In genomic region chr19:49071860-49072547, GRCh38 we compare ENCODE assay signal across 11 cellular contexts. TPM values are rescaled to one million over a fixed set of nuclear protein-coding genes. Genes with fewer than 3 reads are reported as not detected.
DNase-seq lines count a peak whose midpoint lies in the region; FAIRE-seq and TF ChIP-seq lines count a peak whose summit lies in the region.
"Had no signal": no experiment of that assay in that cellular context is flagged by ENCODE, and none has a peak within 500 bp of the region (broad histone marks: within the 10 kb centered on the region; RNA-seq: fewer than 3 reads in every experiment).

No MANE protein-coding gene starts in this region.

- FAIRE-seq in small intestine (lab: Jason Lieb, UNC), result no peak

- WGBS in neuronal stem cell (ENCODE audit: extremely low coverage in 2 of 2, insufficient read length in 2 of 2, insufficient replicate concordance in 1 of 2), 2 donors, result no CpG with 5 or more reads among the region's 93 CpGs
- 7 to 18% (median 8%) methylated on average over 62 to 93 of the region's 93 CpGs for WGBS in small intestine, 3 donors

- H4K91ac ChIP-seq in neuronal stem cell (ENCODE audit: low read depth, low read length, poor library complexity), result no peak overlapping the region

- no peaks in the 10 kb centered on the region for H3K9me3 ChIP-seq in MG63
- H3K9me3 ChIP-seq in neuronal stem cell (replicated peaks in 1 of 2; ENCODE audit: control insufficient read depth in 2 of 2, insufficient read depth in 1 of 2, low read depth in 1 of 2, low read length in 2 of 2), result peaks cover 12 to 17% of the 10 kb centered on the region in 2 donors
- no peaks in the 10 kb centered on the region for H3K9me3 ChIP-seq in small intestine (ENCODE audit: control insufficient read depth, low read depth)
- H3K9me3 ChIP-seq: heart right ventricle had no signal

- H2BK12ac ChIP-seq in neuronal stem cell (ENCODE audit: low read length), result no peak overlapping the region

- H4K8ac ChIP-seq in neuronal stem cell (ENCODE audit: low read depth, low read length), result no peak overlapping the region

- peak overlapping the region; percentile 8 for H3K14ac ChIP-seq in neuronal stem cell (ENCODE audit: low read length)

- TF ChIP-seq CTCF in coronary artery (IDR thresholded peaks at IDR 0.05), result no peak

- no peak overlapping the region for H3K4ac ChIP-seq in neuronal stem cell (ENCODE audit: low read length)

- H3K27me3 ChIP-seq in MG63 (peaks cover 33% of the 10 kb centered on the region), neuronal stem cell (ENCODE audit: control insufficient read depth in 3 of 3, insufficient read depth in 3 of 3, low read depth in 1 of 3, low read length in 3 of 3) (peaks cover 17 to 63% (median 54%) of the 10 kb centered on the region in 3 experiments), small intestine (ENCODE audit: control insufficient read depth in 2 of 2, insufficient read depth in 2 of 2, low read length in 2 of 2) (peaks cover 3 to 24% of the 10 kb centered on the region in 2 donors)

- H3K36me3 ChIP-seq in MG63 (no peaks in the 10 kb centered on the region), neuronal stem cell (replicated peaks in 1 of 2; ENCODE audit: control insufficient read depth in 2 of 2, insufficient read depth in 2 of 2, low read length in 2 of 2) (no peaks in the 10 kb centered on the region), small intestine (ENCODE audit: control insufficient read depth in 2 of 2, insufficient read depth in 2 of 2, low read length in 2 of 2) (no peaks in the 10 kb centered on the region)
- H3K36me3 ChIP-seq: heart right ventricle had no signal

- H3K4me1 ChIP-seq in neuronal stem cell (ENCODE audit: control insufficient read depth in 2 of 2, insufficient read depth in 1 of 2, low read depth in 1 of 2, low read length in 2 of 2), result no peaks in the 10 kb centered on the region
- H3K4me1 ChIP-seq in small intestine (ENCODE audit: control insufficient read depth in 2 of 2, insufficient read depth in 1 of 2, low read depth in 1 of 2, low read length in 1 of 2), result no peaks in the 10 kb centered on the region

- H3K4me3 ChIP-seq in MG63 (no peak overlapping the region), coronary artery (peak overlapping the region; percentile 17), neuronal stem cell (ENCODE audit: low read length in 2 of 2) (peak overlapping the region in 1 of 2 donors; percentile 0), small intestine (ENCODE audit: low read depth in 1 of 2, low read length in 2 of 2) (peak overlapping the region in 1 of 2 donors; percentile 20)

- H3K23ac ChIP-seq in neuronal stem cell (ENCODE audit: low read depth, low read length, poor library complexity), result peak overlapping the region; percentile 96

- H2AK5ac ChIP-seq in neuronal stem cell (ENCODE audit: low read depth, low read length), result peak overlapping the region; percentile 90

- peak overlapping the region; percentile 30 for H3K9ac ChIP-seq in neuronal stem cell (ENCODE audit: low read depth, low read length, poor library complexity)

- H3K27ac ChIP-seq in coronary artery (no peak overlapping the region), neuronal stem cell (replicated peaks; ENCODE audit: low read length) (no peak overlapping the region), small intestine (ENCODE audit: low read depth in 1 of 2, low read length in 1 of 2) (no peak overlapping the region)
- H3K27ac ChIP-seq: heart right ventricle had no signal

- in situ Hi-C loops in ACHN (cut with HindIII; ENCODE audit: low pct_ligation_motif_present, low pct_unique_long_range_greater_than_20kb, low sequenced_read_pairs), result no loop called here

- H2BK5ac ChIP-seq in neuronal stem cell (ENCODE audit: low read length), result no peak overlapping the region

- peak overlapping the region; percentile 79 for H2AFZ ChIP-seq in neuronal stem cell (ENCODE audit: low read length)

- peak overlapping the region; percentile 87 for H3K18ac ChIP-seq in neuronal stem cell (ENCODE audit: low read length)

- peak overlapping the region; percentile 11 for H3K4me2 ChIP-seq in neuronal stem cell (ENCODE audit: insufficient read depth, low read length, poor library complexity, severe bottlenecking)

- H2BK120ac ChIP-seq in neuronal stem cell (ENCODE audit: low read depth, low read length), result no peak overlapping the region

- no peak overlapping the region for H2BK15ac ChIP-seq in neuronal stem cell (ENCODE audit: low read length)

- peak; percentile 26 to 33 for DNase-seq in activated CD4-positive, alpha-beta T cell treated with anti-CD3 and anti-CD28 coated beads for 4 hours
- no peak for DNase-seq in activated CD4-positive, alpha-beta T cell treated with anti-CD3 and anti-CD28 coated beads for 1 hour
- peak; percentile 28 for DNase-seq in MG63
- no peak for DNase-seq in coronary artery (ENCODE audit: low spot score)
- peak; percentile 48 for DNase-seq in neuronal stem cell (ENCODE audit: low spot score)
- DNase-seq in Ammon's horn (ENCODE audit: low spot score), result no peak
- no peak for DNase-seq in small intestine
- DNase-seq in ACHN, result no peak
- DNase-seq: heart right ventricle, NCI-H510A had no signal

- no peaks in the 10 kb centered on the region for H3K79me1 ChIP-seq in neuronal stem cell (ENCODE audit: low read depth, low read length)

RNA-seq across cellular contexts. Expression of gene KCNA7, which starts 0.5 kb away (rescaled TPM):
- total RNA-seq in MG63 (2014; rRNA removed; shearing (Covaris generic); ENCODE audit: low replicate concordance), result not detected in 2 replicates
- polyA plus RNA-seq in neuronal stem cell (2013, experiment 1 of 2), result not detected
- not detected for polyA plus RNA-seq in neuronal stem cell (2013, experiment 2 of 2)
- not detected for polyA plus RNA-seq in small intestine
- total RNA-seq: natural killer cell treated with Interleukin-12 subunit alpha and Interleukin-12 subunit beta and Interleukin-15 and Interleukin-18, amount 100 ng/mL, for 72 hours had no signal

RNA-seq across cellular contexts. Expression of gene NTF4, which starts 7.4 kb away (rescaled TPM):
- total RNA-seq in MG63 (2014; rRNA removed; shearing (Covaris generic); ENCODE audit: low replicate concordance), result not detected in 2 replicates
- polyA plus RNA-seq in neuronal stem cell (2013, experiment 1 of 2), result 0.53 TPM
- 0.57 TPM for polyA plus RNA-seq in neuronal stem cell (2013, experiment 2 of 2)
- not detected for polyA plus RNA-seq in small intestine
- total RNA-seq: natural killer cell treated with Interleukin-12 subunit alpha and Interleukin-12 subunit beta and Interleukin-15 and Interleukin-18, amount 100 ng/mL, for 72 hours had no signal

RNA-seq across cellular contexts. Expression of gene SNRNP70, which starts 13.2 kb away (rescaled TPM):
- 172 and 247 TPM in 2 replicates for total RNA-seq in MG63 (2014; rRNA removed; shearing (Covaris generic); ENCODE audit: low replicate concordance)
- polyA plus RNA-seq in neuronal stem cell (2013, experiment 1 of 2), result 356 TPM
- 365 TPM for polyA plus RNA-seq in neuronal stem cell (2013, experiment 2 of 2)
- 100 to 1,000 TPM; 159 to 237 (median 220) TPM for polyA plus RNA-seq in small intestine

RNA-seq across cellular contexts. Expression of gene CGB7, which starts 14.5 kb away (rescaled TPM):
- total RNA-seq in MG63 (2014; rRNA removed; shearing (Covaris generic); ENCODE audit: low replicate concordance), result not detected in 2 replicates
- polyA plus RNA-seq in neuronal stem cell (2013, experiment 1 of 2), result 0.67 TPM
- polyA plus RNA-seq in neuronal stem cell (2013, experiment 2 of 2), result 0.83 TPM
- polyA plus RNA-seq in small intestine, result under 1 TPM in 1 of 3 donors, not detected in 2; 0.03 TPM
- total RNA-seq: heart right ventricle; natural killer cell treated with Interleukin-12 subunit alpha and Interleukin-12 subunit beta and Interleukin-15 and Interleukin-18, amount 100 ng/mL, for 72 hours had no signal

RNA-seq across cellular contexts. Expression of gene CGB8, which starts 23.1 kb away (rescaled TPM):
- not detected in 2 replicates for total RNA-seq in MG63 (2014; rRNA removed; shearing (Covaris generic); ENCODE audit: low replicate concordance)
- polyA plus RNA-seq in neuronal stem cell (2013, experiment 1 of 2), result not detected
- not detected for polyA plus RNA-seq in neuronal stem cell (2013, experiment 2 of 2)
- polyA plus RNA-seq in small intestine, result not detected
- total RNA-seq: heart right ventricle; natural killer cell treated with Interleukin-12 subunit alpha and Interleukin-12 subunit beta and Interleukin-15 and Interleukin-18, amount 100 ng/mL, for 72 hours had no signal
- polyA plus RNA-seq: heart right ventricle had no signal

Comparison
In these comparisons a context has a peak if more than half of its experiments do, and no peak if none do; other contexts are left out.
1. DNase-seq: peak in activated CD4-positive, alpha-beta T cell treated with anti-CD3 and anti-CD28 coated beads for 4 hours (2 of 2), MG63 (single experiment) and neuronal stem cell (single experiment); none in activated CD4-positive, alpha-beta T cell treated with anti-CD3 and anti-CD28 coated beads for 1 hour (single experiment), coronary artery (single experiment), Ammon's horn (single experiment), small intestine (single experiment) and ACHN (single experiment).